8 cellular contexts compared by ENCODE assay signal in the genomic region with DNA sequence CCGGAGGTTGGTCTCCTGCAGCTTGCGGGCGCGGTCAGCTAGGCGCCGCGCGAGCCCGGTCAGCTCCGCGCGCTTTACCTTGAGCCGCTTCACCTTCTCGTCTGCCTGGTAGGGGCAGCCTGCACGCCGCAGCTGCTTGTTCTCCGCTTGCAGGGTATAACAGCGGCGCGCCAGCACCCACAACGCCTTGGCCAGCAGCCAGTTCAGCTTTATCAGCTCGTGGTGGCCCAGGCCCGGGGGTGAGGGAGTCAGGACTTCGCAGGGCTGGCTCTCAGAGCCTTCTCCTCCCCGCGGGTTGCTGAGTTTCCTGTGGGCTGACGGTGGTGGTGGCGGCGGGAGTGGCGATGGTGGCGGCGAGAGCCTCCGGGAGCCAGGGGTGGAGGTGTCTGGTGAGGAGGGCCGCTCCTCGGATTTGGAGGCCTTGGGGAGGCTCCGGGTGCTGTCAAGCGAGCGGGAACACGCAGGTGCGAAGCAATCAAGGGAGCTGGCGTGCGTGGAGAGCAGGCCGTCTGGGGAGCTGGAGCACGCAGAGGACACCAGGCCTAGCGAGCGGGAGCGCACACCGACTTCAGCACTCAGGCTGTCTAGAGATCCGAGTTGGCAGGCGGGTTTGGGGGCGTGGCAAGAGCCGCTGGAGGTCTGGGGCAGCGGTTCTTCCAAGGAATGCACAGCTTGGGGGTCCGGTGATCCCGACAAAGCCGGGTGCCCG. TPM values are rescaled to one million over a fixed set of nuclear protein-coding genes. Genes with fewer than 3 reads are reported as not detected.
DNase-seq lines count a peak whose midpoint lies in the region; ATAC-seq, FAIRE-seq and TF ChIP-seq lines count a peak whose summit lies in the region.
"Not testable (repeated sequence)": the region's sequence is repeated elsewhere in the genome, so short reads cannot be mapped to it uniquely, and the experiment has no call there.

No MANE protein-coding gene starts in this region.

- not testable (repeated sequence) for H3K9me3 Mint-ChIP-seq in naive B cell

- intact Hi-C loops in HCT116 (cut with micrococcal nuclease); GM12878 (cut with micrococcal nuclease; ENCODE audit: unreplicated experiment); left cardiac atrium (cut with DNase I); aorta (cut with DNase I): not testable (repeated sequence)

- H3K4me3 Mint-ChIP-seq in T-helper 17 cell, naive B cell: not testable (repeated sequence)

- TF ChIP-seq CTCF in HCT116 (IDR thresholded peaks at IDR 0.05 in 2 of 3, conservative IDR thresholded peaks at IDR 0.05 in 1 of 3; ENCODE audit: borderline replicate concordance in 1 of 3, insufficient read depth in 1 of 3, low read depth in 2 of 3, low read length in 2 of 3); GM12878 (IDR thresholded peaks at IDR 0.05 in 2 of 3, conservative IDR thresholded peaks at IDR 0.05 in 1 of 3; ENCODE audit: control insufficient read depth in 2 of 3, extremely low read depth in 1 of 3, insufficient read depth in 1 of 3, low read depth in 3 of 3, low read length in 3 of 3): not testable (repeated sequence)

- H3K36me3 ChIP-seq in HCT116 (ENCODE audit: control insufficient read depth in 1 of 2, insufficient read depth in 2 of 2, low read length in 2 of 2); GM12878 (ENCODE audit: control insufficient read depth in 2 of 2, insufficient read depth in 2 of 2, low read length in 1 of 2); aorta (ENCODE audit: control insufficient read depth in 1 of 2, insufficient read depth in 2 of 2, low read length in 1 of 2): not testable (repeated sequence)

- not testable (repeated sequence) for H3K79me2 ChIP-seq in HCT116 (ENCODE audit: insufficient read depth, low read length); GM12878 (ENCODE audit: control insufficient read depth, insufficient read depth, low read length)

- not testable (repeated sequence) for H3K9ac ChIP-seq in HCT116 (ENCODE audit: low read length); GM12878 (ENCODE audit: control insufficient read depth, insufficient read depth, low read length)

- not testable (repeated sequence) for H3K4me3 ChIP-seq in HCT116 (replicated peaks in 1 of 2; ENCODE audit: low read depth in 1 of 2, low read length in 2 of 2); GM12878; aorta (ENCODE audit: low read length in 2 of 2)

- not testable (repeated sequence) for FAIRE-seq in GM12878 (lab: Jason Lieb, UNC)

- not testable (repeated sequence) for H3K4me2 ChIP-seq in HCT116 (ENCODE audit: low read length); GM12878 (ENCODE audit: control insufficient read depth, insufficient read depth)

- not testable (repeated sequence) for H3K4me1 ChIP-seq in HCT116 (ENCODE audit: control insufficient read depth in 1 of 2, insufficient read depth in 2 of 2, low read length in 2 of 2); GM12878 (ENCODE audit: control insufficient read depth, insufficient read depth, low read length); aorta (ENCODE audit: control insufficient read depth in 1 of 2, insufficient read depth in 2 of 2, low read length in 2 of 2)

- H2AFZ ChIP-seq in HCT116 (ENCODE audit: low read depth, low read length, poor library complexity, severe bottlenecking); GM12878 (ENCODE audit: control insufficient read depth, low read depth, low read length): not testable (repeated sequence)

- not testable (repeated sequence) for TF ChIP-seq EP300 in GM12878 (IDR thresholded peaks at IDR 0.05; ENCODE audit: borderline replicate concordance in 1 of 2, control insufficient read depth in 1 of 2, low read depth in 2 of 2, low read length in 2 of 2)

- BruUV-seq in HCT116 (replicated peaks; lab: Mats Ljungman, UMichigan); GM12878 (replicated peaks; lab: Mats Ljungman, UMichigan): not testable (repeated sequence)

- not testable (repeated sequence) for H3K27me3 ChIP-seq in HCT116 (ENCODE audit: insufficient read depth, low read length); GM12878 (replicated peaks in 1 of 2; ENCODE audit: control insufficient read depth in 2 of 2, insufficient read depth in 2 of 2, low read length in 1 of 2); aorta (ENCODE audit: control insufficient read depth in 1 of 2, insufficient read depth in 2 of 2, low read length in 1 of 2)

- not testable (repeated sequence) for H3K27ac ChIP-seq in HCT116 (ENCODE audit: low read depth, low read length); GM12878 (ENCODE audit: control insufficient read depth, insufficient read depth); aorta (ENCODE audit: low read depth in 1 of 2, low read length in 2 of 2)

- CTCF ChIA-PET in HCT116 (lab: Charles Lee); GM12878 (lab: Yijun Ruan, JAX): not testable (repeated sequence)

- H3K9me3 ChIP-seq in HCT116 (ENCODE audit: control insufficient read depth in 1 of 2, insufficient read depth in 1 of 2, low read depth in 1 of 2, low read length in 2 of 2); T-helper 17 cell (ENCODE audit: control insufficient read depth, low read length, poor library complexity, severe bottlenecking); GM12878 (replicated peaks; ENCODE audit: control insufficient read depth, insufficient read depth, low read length); aorta (ENCODE audit: control insufficient read depth, low read length): not testable (repeated sequence)

- RAD21 ChIA-PET in HCT116 (lab: Charles Lee; ENCODE audit: low non-redundant PET in 1 of 2, low total read pairs in 2 of 2, uncharacterized antibody in 2 of 2, unreplicated experiment in 2 of 2); GM12878 (lab: Charles Lee; ENCODE audit: unreplicated experiment): not testable (repeated sequence)

- H3K27me3 Mint-ChIP-seq in T-helper 17 cell, naive B cell: not testable (repeated sequence)

- TF ChIP-seq RAD21 in HCT116 (IDR thresholded peaks at IDR 0.05; ENCODE audit: low read depth); GM12878 (IDR thresholded peaks at IDR 0.05; ENCODE audit: insufficient read depth, low read depth, low read length): not testable (repeated sequence)

- H3K4me1 Mint-ChIP-seq in T-helper 17 cell, naive B cell: not testable (repeated sequence)

- in situ Hi-C loops in GM12878 (cut with MboI), result not testable (repeated sequence)

- H3K36me3 Mint-ChIP-seq in T-helper 17 cell (ENCODE audit: low read depth); naive B cell: not testable (repeated sequence)

- not testable (repeated sequence) for H4K20me1 ChIP-seq in HCT116 (ENCODE audit: insufficient read depth); GM12878 (ENCODE audit: control insufficient read depth, insufficient read depth)

- not testable (repeated sequence) for TF ChIP-seq POLR2A in HCT116 (IDR thresholded peaks at IDR 0.05; ENCODE audit: borderline replicate concordance, extremely low read depth, insufficient read depth, insufficient read length); GM12878 (IDR thresholded peaks at IDR 0.05; ENCODE audit: low read depth, low read length)

- DNase-seq in HCT116 (ENCODE audit: low read depth, low spot score); T-helper 17 cell; GM12878 (ENCODE audit: low read depth, low spot score); left cardiac atrium; naive B cell; aorta: not testable (repeated sequence)

- not testable (repeated sequence) for H3K27ac Mint-ChIP-seq in T-helper 17 cell, naive B cell

- SMC1A ChIA-PET in GM12878 (lab: Charles Lee; ENCODE audit: uncharacterized antibody, unreplicated experiment), result not testable (repeated sequence)

- POLR2A ChIA-PET in HCT116 (lab: Charles Lee); GM12878 (lab: Charles Lee): not testable (repeated sequence)

- 4% methylated on average over 5 of the region's 57 CpGs for WGBS in GM12878 (ENCODE audit: insufficient coverage, insufficient replicate concordance, low lambda C conversion rate, missing lambda C conversion rate)
- WGBS in aorta, 2 donors, result no CpG with 5 or more reads among the region's 57 CpGs

- H3K9me2 ChIP-seq in HCT116 (ENCODE audit: insufficient read depth), result not testable (repeated sequence)

- ATAC-seq in GM19328 (IDR thresholded peaks at IDR 0.05; ENCODE audit: unreplicated experiment), result peak; percentile 13
- ATAC-seq in HCT116, result peak; percentile 64
- peak; percentile 18 for ATAC-seq in HG03196 (IDR thresholded peaks at IDR 0.05; ENCODE audit: unreplicated experiment)
- ATAC-seq in T-helper 17 cell, result peak; percentile 75
- peak; percentile 79 for ATAC-seq in GM12878
- peak; percentile 57 to 60 for ATAC-seq in left cardiac atrium
- peak; percentile 57 to 58 for ATAC-seq in naive B cell (ENCODE audit: low read depth in 2 of 2)
- ATAC-seq in aorta (ENCODE audit: low FRiP score), result peak; percentile 64

RNA-seq across cellular contexts. Expression of gene RIMBP3, which starts 1.5 kb away (rescaled TPM):
- total RNA-seq in HCT116 (2021; ENCODE audit: unreplicated experiment) (0.39 TPM), T-helper 17 cell (under 1 TPM; 0.68 to 0.92 TPM), GM12878 (2014; rRNA removed) (0.23 and 0.27 TPM in 2 replicates), GM12878 (2014; rRNA removed; fragmentation: Illumina TruSeq; extraction: Trizol) (0.09 and 0.13 TPM in 2 replicates), GM12878 (2021) (0.28 and 0.29 TPM in 2 replicates), left cardiac atrium (under 1 TPM; 0.08 to 0.38 TPM), aorta (1 to 10 TPM in 1 of 2 donors, under 1 TPM in 1; 0.06 to 1.7 TPM)
- polyA plus RNA-seq in HCT116 (2012), result 0.16 and 0.30 TPM in 2 replicates
- total RNA-seq in GM12878 (2013; cell fraction: nucleolus; rRNA removed), result 0.86 and 1.5 TPM in 2 replicates
- 0.04 TPM for polyA plus RNA-seq in GM12878 (2011; ENCODE audit: low read depth)
- polyA plus RNA-seq in GM12878 (2011; rRNA removed) (0.04 and 0.05 TPM in 2 replicates), GM12878 (2014; fragmentation: Illumina TruSeq; extraction: Trizol) (0.08 and 0.15 TPM in 2 replicates), GM12878 (2014; fragmentation: Nextera tagmentation; extraction: Ambion mirVana) (under 1 TPM in 1 of 2 experiments, not detected in 1; 0.02 TPM), GM12878 (2014; rRNA removed) (0.09 and 0.13 TPM in 2 replicates), GM12878 (2016; fragmentation: Nextera tagmentation; extraction: Ambion mirVana) (under 1 TPM; 0.43 to 0.45 TPM), naive B cell (ENCODE audit: low read depth in 6 of 6) (under 1 TPM in 5 of 6 donors, not detected in 1; 0.21 to 0.89 (median 0.36) TPM), aorta (under 1 TPM in 1 of 2 donors, not detected in 1; 0.20 TPM)
- polyA plus RNA-seq in GM12878 (2011; cell fraction: cytosol; rRNA removed), result 0.07 and 0.10 TPM in 2 replicates
- polyA plus RNA-seq in GM12878 (2011; cell fraction: nucleus; rRNA removed), result 0.29 and 0.33 TPM in 2 replicates
- 0.08 and 0.15 TPM in 2 replicates for polyA plus RNA-seq in GM12878 (2012)
- 0.72 and 0.80 TPM in 2 replicates for polyA minus RNA-seq in GM12878 (2011; rRNA and poly(A)+ RNA removed)
- polyA minus RNA-seq in GM12878 (2011; cell fraction: cytosol; rRNA and poly(A)+ RNA removed), result 0.21 TPM in 1 of 2 replicates, not detected in the other
- 0.36 and 0.67 TPM in 2 replicates for polyA minus RNA-seq in GM12878 (2011; cell fraction: nucleus; rRNA and poly(A)+ RNA removed)

Comparison
In these comparisons a context has a peak if more than half of its experiments do, and no peak if none do; other contexts are left out.
1. ATAC-seq: peak in every context shown above with its lines; median percentile 79 in GM12878; 75 in T-helper 17 cell; 64 in HCT116; 64 in aorta; 58 in left cardiac atrium; 58 in naive B cell; 18 in HG03196; 13 in GM19328.